ENCODE assay signal across 21 cellular contexts in the genomic region with DNA sequence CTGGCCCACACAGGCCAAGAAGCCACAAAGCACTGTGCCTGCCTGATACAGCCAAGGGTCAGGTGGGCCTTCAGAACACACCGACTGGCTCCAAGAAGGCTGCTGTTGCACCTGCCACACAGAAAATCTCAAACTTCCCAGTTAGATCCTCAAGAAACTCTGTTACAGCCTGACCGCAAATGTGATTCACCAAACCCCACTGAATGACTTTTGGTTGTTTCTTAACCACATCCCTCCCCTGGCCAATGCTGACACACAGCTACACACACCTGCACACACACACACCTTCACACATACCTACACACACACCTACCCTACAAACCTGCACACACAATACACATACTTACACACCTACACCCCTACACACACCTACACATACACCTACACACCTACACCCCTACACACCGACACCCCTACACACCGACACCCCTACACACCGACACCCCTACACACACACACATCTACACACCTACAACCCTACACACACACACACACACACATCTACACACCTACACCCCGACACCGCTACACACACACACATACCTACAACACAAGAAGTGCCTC.
"Had no signal": no experiment of that assay in that cellular context is flagged by ENCODE, and none has a peak within 500 bp of the region (broad histone marks: within the 10 kb centered on the region; RNA-seq: fewer than 3 reads in every experiment).

No MANE protein-coding gene starts in this region.

- H3K27ac Mint-ChIP-seq: activated naive CD8-positive, alpha-beta T cell; mesothelial cell of epicardium; stimulated activated naive CD8-positive, alpha-beta T cell treated with anti-CD3 and anti-CD28 coated beads, Interleukin-15, Interleukin-2, amounts not matched to agents 100 ng/mL and 50 ng/mL, for 24 hours had no signal

- H3K36me3 Mint-ChIP-seq: activated naive CD8-positive, alpha-beta T cell; mesothelial cell of epicardium had no signal

- H3K4me3 ChIP-seq: dorsolateral prefrontal cortex, lung, tibial nerve had no signal

- DNase-seq: activated CD4-positive, alpha-beta T cell treated with anti-CD3 and anti-CD28 coated beads, Interleukin-2, amount 50 U/mL, for 4 hours; activated CD4-positive, CD25-positive, alpha-beta regulatory T cell treated with anti-CD3 and anti-CD28 coated beads, Interleukin-2, amount 50 U/mL, for 72 hours; activated T-cell treated with anti-CD3 and anti-CD28 coated beads for 4 hours; amygdala; central memory CD4-positive, alpha-beta T cell; dorsolateral prefrontal cortex; foreskin melanocyte; glutamatergic neuron; hippocampal formation; stimulated activated CD4-positive, alpha-beta T cell treated with anti-CD3 and anti-CD28 coated beads, Interleukin-12 subunit alpha, Interleukin-12 subunit beta, amount 100 ng/mL, for 4 hours; stimulated activated CD4-positive, alpha-beta T cell treated with anti-CD3 and anti-CD28 coated beads, Interleukin-2, amount 100 ng/mL, for 24 hours had no signal

- H3K9me3 Mint-ChIP-seq: mesothelial cell of epicardium; nephron; stimulated activated naive CD8-positive, alpha-beta T cell treated with anti-CD3 and anti-CD28 coated beads, Interleukin-15, Interleukin-2, amounts not matched to agents 100 ng/mL and 50 ng/mL, for 24 hours had no signal

- H3K27ac ChIP-seq: dorsolateral prefrontal cortex, tibial nerve, VCaP had no signal

- H3K36me3 ChIP-seq: tibial nerve had no signal

- H3K9me3 ChIP-seq: tibial nerve had no signal

- H3K4me1 ChIP-seq: tibial nerve had no signal

- FAIRE-seq: colon, keratinocyte had no signal

- ATAC-seq: left lobe of liver had no signal

- H3K27me3 Mint-ChIP-seq: activated naive CD8-positive, alpha-beta T cell; stimulated activated naive CD8-positive, alpha-beta T cell treated with anti-CD3 and anti-CD28 coated beads, Interleukin-15, Interleukin-2, amounts not matched to agents 100 ng/mL and 50 ng/mL, for 24 hours had no signal

- H3K4me1 Mint-ChIP-seq: mesothelial cell of epicardium had no signal

- H3K4me3 Mint-ChIP-seq: activated naive CD8-positive, alpha-beta T cell; mesothelial cell of epicardium; nephron; stimulated activated naive CD8-positive, alpha-beta T cell treated with anti-CD3 and anti-CD28 coated beads, Interleukin-15, Interleukin-2, amounts not matched to agents 100 ng/mL and 50 ng/mL, for 24 hours had no signal

- H3K27me3 ChIP-seq: tibial nerve had no signal
